8 cellular contexts compared by ENCODE assay signal in genomic region chr1:156114101-156114918, GRCh38.
DNase-seq lines count a peak whose midpoint lies in the region; ATAC-seq lines count a peak whose summit lies in the region.

TSS of gene LMNA (plus strand) at chr1:156114711. CDS start at chr1:156114919, 208 bp downstream.

- DNase-seq in NCI-H2196 (lab: John Stamatoyannopoulos, UW; ENCODE audit: unreplicated experiment) = peak; percentile 84
- peak; percentile 62 for DNase-seq in activated CD4-positive, CD25-positive, alpha-beta regulatory T cell treated with anti-CD3 and anti-CD28 coated beads, Interleukin-2, amount 50 U/mL, for 16 hours (ENCODE audit: low read depth, low spot score)
- DNase-seq in central memory CD4-positive, alpha-beta T cell = peak; percentile 75
- peak; percentile 94 for DNase-seq in islet precursor cell
- peak; percentile 55 to 59 for DNase-seq in stimulated activated CD4-positive, alpha-beta T cell treated with anti-CD3 and anti-CD28 coated beads, Interleukin-15, amount 100 ng/mL, for 1 hour (ENCODE audit: low read depth in 1 of 2, low spot score in 1 of 2)
- no peak for DNase-seq in NCI-H524 treated with DMSO at 0.1 percent for 48 hours (lab: John Stamatoyannopoulos, UW)

- ATAC-seq in GM18520 (IDR thresholded peaks at IDR 0.05; ENCODE audit: unreplicated experiment) = peak; percentile 56
- ATAC-seq in HG03066 (IDR thresholded peaks at IDR 0.05; ENCODE audit: low read depth, unreplicated experiment) = peak; percentile 79
